In genomic region chr22:29231971-29232959, GRCh38 we compare ENCODE assay signal across 20 cellular contexts. TPM values are rescaled to one million over a fixed set of nuclear protein-coding genes. Genes with fewer than 3 reads are reported as not detected.
DNase-seq lines count a peak whose midpoint lies in the region; ATAC-seq and TF ChIP-seq lines count a peak whose summit lies in the region.
"Had no signal": no experiment of that assay in that cellular context is flagged by ENCODE, and none has a peak within 500 bp of the region (broad histone marks: within the 10 kb centered on the region; RNA-seq: fewer than 3 reads in every experiment).

No MANE protein-coding gene starts in this region.

- H3K4me1 Mint-ChIP-seq in WTC11, result no peaks in the 10 kb centered on the region
- H3K4me1 Mint-ChIP-seq: activated B cell treated with CpG ODN at 0.5 μM for 24 hours; activated CD8-positive, alpha-beta memory T cell treated with anti-CD3 and anti-CD28 coated beads, Interleukin-2, amount 10 ng/mL, durations not matched to agents 7 days and 5 days had no signal

- H3K9me3 Mint-ChIP-seq in WTC11, result peaks cover 5% of the 10 kb centered on the region

- no peaks in the 10 kb centered on the region for H3K36me3 Mint-ChIP-seq in WTC11
- H3K36me3 Mint-ChIP-seq: activated CD8-positive, alpha-beta memory T cell treated with anti-CD3 and anti-CD28 coated beads, Interleukin-2, amount 10 ng/mL, durations not matched to agents 7 days and 5 days had no signal

- TF ChIP-seq CTCF in WTC11 (IDR thresholded peaks at IDR 0.05), result no peak
- TF ChIP-seq CTCF in heart right ventricle (IDR thresholded peaks at IDR 0.05), result no peak
- TF ChIP-seq CTCF in ovary (IDR thresholded peaks at IDR 0.05), result no peak

- H3K36me3 ChIP-seq in heart right ventricle, result no peaks in the 10 kb centered on the region
- H3K36me3 ChIP-seq in ovary, result no peaks in the 10 kb centered on the region
- H3K36me3 ChIP-seq: gastrocnemius medialis, tibial artery had no signal

- POLR2A ChIA-PET in WTC11 (lab: Charles Lee), result no interaction called here

- intact Hi-C loops in heart right ventricle (cut with DNase I) (no loop called here), ovary (cut with DNase I) (loop anchor here in 1 of 4 donors (10.0 kb wide), 1 partner anchor 187 kb away; no protein-coding TSS in a partner anchor)

- no peak overlapping the region for H3K4me3 Mint-ChIP-seq in WTC11
- H3K4me3 Mint-ChIP-seq: activated B cell treated with CpG ODN at 0.5 μM for 24 hours; activated CD8-positive, alpha-beta memory T cell treated with anti-CD3 and anti-CD28 coated beads, Interleukin-2, amount 10 ng/mL, durations not matched to agents 7 days and 5 days had no signal

- H3K27me3 Mint-ChIP-seq in WTC11 (ENCODE audit: low read depth), result peaks cover 9% of the 10 kb centered on the region
- H3K27me3 Mint-ChIP-seq: activated CD8-positive, alpha-beta memory T cell treated with anti-CD3 and anti-CD28 coated beads, Interleukin-2, amount 10 ng/mL, durations not matched to agents 7 days and 5 days had no signal

- DNase-seq in D341Med (ENCODE audit: low spot score) (peak; percentile 30), WTC11 (ENCODE audit: low spot score) (no peak), heart right ventricle (peak; percentile 54 to 59), ovary (peak; percentile 91 to 94 (median 92))
- DNase-seq in stimulated activated CD4-positive, alpha-beta T cell treated with anti-CD3 and anti-CD28 coated beads, Interleukin-4, amount 100 ng/mL, for 4 hours, result no peak
- no peak for DNase-seq in activated CD4-positive, alpha-beta T cell treated with anti-CD3 and anti-CD28 coated beads, Interleukin-2, amount 50 U/mL, for 4 hours
- DNase-seq: activated B cell treated with CpG ODN at 0.5 μM for 24 hours; activated CD8-positive, alpha-beta memory T cell treated with anti-CD3 and anti-CD28 coated beads, Interleukin-2, amount 10 ng/mL, durations not matched to agents 7 days and 5 days; activated naive CD4-positive, alpha-beta T cell; Caco-2; gastrocnemius medialis; NCI-H2107; NCI-H82; RPMI8226; tibial artery had no signal

- CTCF ChIA-PET in WTC11 (lab: Charles Lee), result interaction anchor here (1.2 to 2.9 kb wide), 3 partner anchors 13 to 26 kb away, joined by 4 to 15 read pairs (median 8); partner anchors contain the start of gene EMID1

- no peak for TF ChIP-seq POLR2A in ovary (IDR thresholded peaks at IDR 0.05)

- WGBS in heart right ventricle, 2 donors, result 65 to 74% methylated on average over 22 of the region's 22 CpGs
- 37 to 43% (median 37%) methylated on average over 20 to 22 of the region's 22 CpGs for WGBS in ovary, 3 donors

- H3K27ac ChIP-seq in heart right ventricle (no peak overlapping the region), ovary (peak overlapping the region in 1 of 2 donors; percentile 59)
- H3K27ac ChIP-seq: gastrocnemius medialis, tibial artery had no signal

- H3K4me1 ChIP-seq in heart right ventricle (peaks cover 0 to 13% (median 0%) of the 10 kb centered on the region in 9 donors), ovary (ENCODE audit: insufficient read depth) (peaks cover 12% of the 10 kb centered on the region)
- H3K4me1 ChIP-seq: Caco-2 had no signal

- H3K4me3 ChIP-seq in heart right ventricle (no peak overlapping the region), ovary (no peak overlapping the region)
- H3K4me3 ChIP-seq: gastrocnemius medialis, tibial artery had no signal

- no peak overlapping the region for H3K27ac Mint-ChIP-seq in WTC11
- H3K27ac Mint-ChIP-seq: activated B cell treated with CpG ODN at 0.5 μM for 24 hours; activated CD8-positive, alpha-beta memory T cell treated with anti-CD3 and anti-CD28 coated beads, Interleukin-2, amount 10 ng/mL, durations not matched to agents 7 days and 5 days had no signal

- no peak for TF ChIP-seq EP300 in ovary (IDR thresholded peaks at IDR 0.05)

- H3K9me3 ChIP-seq in heart right ventricle (peaks cover 0 to 11% (median 0%) of the 10 kb centered on the region in 11 donors), ovary (no peaks in the 10 kb centered on the region)
- H3K9me3 ChIP-seq: Caco-2, gastrocnemius medialis, tibial artery had no signal

- ATAC-seq in WTC11 (no peak), heart right ventricle (peak; percentile 47 to 83 (median 78)), HG03521 (IDR thresholded peaks at IDR 0.05; ENCODE audit: unreplicated experiment) (no peak), HG03095 (IDR thresholded peaks at IDR 0.05; ENCODE audit: unreplicated experiment) (no peak)
- ATAC-seq: activated CD8-positive, alpha-beta memory T cell treated with anti-CD3 and anti-CD28 coated beads, Interleukin-2, amount 10 ng/mL, durations not matched to agents 7 days and 5 days had no signal

- no peaks in the 10 kb centered on the region for H3K27me3 ChIP-seq in heart right ventricle
- H3K27me3 ChIP-seq in ovary, result no peaks in the 10 kb centered on the region
- H3K27me3 ChIP-seq: gastrocnemius medialis had no signal

TF ChIP-seq in WTC11, 78 proteins besides CTCF, POLR2A, EP300 and RAD21:
- TF ChIP-seq GABPB1 (CRISPR knock-in tag; IDR thresholded peaks at IDR 0.05) (peak; percentile 28; the same call in 1 of the 2 replicates), JUN (CRISPR knock-in tag; IDR thresholded peaks at IDR 0.05) (no peak)

RNA-seq across cellular contexts. Expression of gene EMID1, which starts 26.6 kb away (rescaled TPM):
- 6.0 to 8.6 TPM (median 6.1 TPM) in 3 replicates for total RNA-seq in WTC11 (2021)
- total RNA-seq in heart right ventricle, result 1 to 10 TPM in 1 of 10 donors, under 1 TPM in 8, not detected in 1; 0.26 to 1.1 (median 0.42) TPM
- under 1 TPM; 0.22 to 0.23 TPM for polyA plus RNA-seq in heart right ventricle
- 10 to 100 TPM in 1 of 7 donors, 1 to 10 TPM in 6; 6.7 to 10.8 (median 8.6) TPM for total RNA-seq in ovary
- polyA plus RNA-seq in ovary, result 10 to 100 TPM in 1 of 2 donors, 1 to 10 TPM in 1; 2.6 to 11.2 TPM
- total RNA-seq: activated B cell treated with CpG ODN at 0.5 μM for 24 hours; bronchial epithelial cell; T-helper 1 cell treated with Interleukin-12 subunit alpha and Interleukin-12 subunit beta and Interleukin-4 antibody, amounts not matched to agents 30 ng/mL and 1 ng/mL, for 36 hours had no signal
- polyA plus RNA-seq: keratinocyte had no signal

RNA-seq across cellular contexts. Expression of gene RHBDD3, which starts 35.5 kb away (rescaled TPM):
- total RNA-seq in WTC11 (2021) (69.6 to 78.2 TPM (median 77.9 TPM) in 3 replicates), heart right ventricle (10 to 100 TPM in 9 of 10 donors, 1 to 10 TPM in 1; 7.0 to 18.0 (median 12.2) TPM), ovary (10 to 100 TPM; 16.9 to 26.8 (median 19.4) TPM)
- polyA plus RNA-seq in heart right ventricle (10 to 100 TPM; 17.3 to 25.8 TPM), ovary (10 to 100 TPM in 1 of 2 donors, 1 to 10 TPM in 1; 4.2 to 22.5 TPM)

RNA-seq across cellular contexts. Expression of gene EWSR1, which starts 35.8 kb away (rescaled TPM):
- total RNA-seq in WTC11 (2021) (377 to 400 TPM (median 384 TPM) in 3 replicates), heart right ventricle (100 to 1,000 TPM; 131 to 153 (median 139) TPM), ovary (100 to 1,000 TPM; 127 to 191 (median 170) TPM)
- polyA plus RNA-seq in heart right ventricle (100 to 1,000 TPM; 105 to 115 TPM), ovary (100 to 1,000 TPM; 136 to 175 TPM)

Comparison
In these comparisons a context has a peak if more than half of its experiments do, and no peak if none do; other contexts are left out.
1. DNase-seq: peak in D341Med (single experiment), heart right ventricle (2 of 2) and ovary (5 of 5); none in WTC11 (single experiment), stimulated activated CD4-positive, alpha-beta T cell treated with anti-CD3 and anti-CD28 coated beads, Interleukin-4, amount 100 ng/mL, for 4 hours (0 of 2) and activated CD4-positive, alpha-beta T cell treated with anti-CD3 and anti-CD28 coated beads, Interleukin-2, amount 50 U/mL, for 4 hours (0 of 2).
2. ATAC-seq: peak in heart right ventricle (8 of 8); none in WTC11 (single experiment), HG03521 (single experiment) and HG03095 (single experiment).